Comparison of ENCODE assay signal across 18 cellular contexts in genomic region chr6:36202101-36202500, GRCh38. TPM values are rescaled to one million over a fixed set of nuclear protein-coding genes. Genes with fewer than 3 reads are reported as not detected.
DNase-seq lines count a peak whose midpoint lies in the region; ATAC-seq and TF ChIP-seq lines count a peak whose summit lies in the region.
"Had no signal": no experiment of that assay in that cellular context is flagged by ENCODE, and none has a peak within 500 bp of the region (broad histone marks: within the 10 kb centered on the region; RNA-seq: fewer than 3 reads in every experiment).

No MANE protein-coding gene starts in this region.

- DNase-seq in activated T-cell treated with anti-CD3 and anti-CD28 coated beads, Interleukin-2, amount 50 U/mL, for 72 hours, result no peak
- no peak for DNase-seq in activated T-cell treated with anti-CD3 and anti-CD28 coated beads, Interleukin-2, amount 50 U/mL, for 1 hour
- DNase-seq in CD8-positive, alpha-beta memory T cell, result no peak
- no peak for DNase-seq in T-helper 17 cell
- no peak for DNase-seq in ovary
- DNase-seq in activated CD4-positive, alpha-beta T cell treated with anti-CD3 and anti-CD28 coated beads, Interleukin-2, amount 10 ng/mL, durations not matched to agents 7 days and 5 days, result no peak
- DNase-seq: 8988T, BE2C, KBM-7, NCI-H1417 treated with DMSO at 0.1 percent for 48 hours, NCI-H187 treated with DMSO at 0.1 percent for 48 hours, NCI-H226, NCI-H524 had no signal

- peaks cover 0 to 2% of the 10 kb centered on the region in 2 donors for H3K9me3 Mint-ChIP-seq in activated T-cell treated with anti-CD3 and anti-CD28 coated beads, Interleukin-2, amount 50 U/mL, for 72 hours
- H3K9me3 Mint-ChIP-seq in CD8-positive, alpha-beta memory T cell, result no peaks in the 10 kb centered on the region
- H3K9me3 Mint-ChIP-seq in activated CD4-positive, alpha-beta T cell treated with anti-CD3 and anti-CD28 coated beads, Interleukin-2, amount 10 ng/mL, durations not matched to agents 7 days and 5 days, result peaks cover 15% of the 10 kb centered on the region

- CTCF ChIA-PET in CD8-positive, alpha-beta memory T cell (lab: Charles Lee), result interaction anchor here (2.7 kb wide), 1 partner anchor 173 kb away, joined by 10 read pairs; the partner anchor contains the start of gene MAPK14
- CTCF ChIA-PET in activated CD4-positive, alpha-beta T cell treated with anti-CD3 and anti-CD28 coated beads, Interleukin-2, amount 10 ng/mL, durations not matched to agents 7 days and 5 days (lab: Charles Lee), result no interaction called here

- peaks cover 82% of the 10 kb centered on the region for H3K79me2 ChIP-seq in neural cell (replicated peaks; ENCODE audit: insufficient read depth, low read length)

- no peaks in the 10 kb centered on the region for H3K9me3 ChIP-seq in CD8-positive, alpha-beta memory T cell (ENCODE audit: low read length)
- no peaks in the 10 kb centered on the region for H3K9me3 ChIP-seq in T-helper 17 cell (ENCODE audit: control insufficient read depth, low read length, poor library complexity, severe bottlenecking)
- H3K9me3 ChIP-seq in neural cell (ENCODE audit: low read length), result no peaks in the 10 kb centered on the region
- H3K9me3 ChIP-seq in ovary, result no peaks in the 10 kb centered on the region
- H3K9me3 ChIP-seq: SJSA1 had no signal

- no peak for TF ChIP-seq RAD21 in neural cell (conservative IDR thresholded peaks at IDR 0.05)

- H3K36me3 Mint-ChIP-seq in activated T-cell treated with anti-CD3 and anti-CD28 coated beads, Interleukin-2, amount 50 U/mL, for 72 hours (ENCODE audit: insufficient read depth in 2 of 2), result peaks cover 11 to 32% of the 10 kb centered on the region in 2 donors
- H3K36me3 Mint-ChIP-seq in CD8-positive, alpha-beta memory T cell, result peaks cover 0 to 50% (median 20%) of the 10 kb centered on the region in 3 donors
- peaks cover 20% of the 10 kb centered on the region for H3K36me3 Mint-ChIP-seq in T-helper 17 cell (ENCODE audit: low read depth)
- peaks cover 71% of the 10 kb centered on the region for H3K36me3 Mint-ChIP-seq in activated CD4-positive, alpha-beta T cell treated with anti-CD3 and anti-CD28 coated beads, Interleukin-2, amount 10 ng/mL, durations not matched to agents 7 days and 5 days (ENCODE audit: low read depth)

- H3K27ac Mint-ChIP-seq in activated T-cell treated with anti-CD3 and anti-CD28 coated beads, Interleukin-2, amount 50 U/mL, for 72 hours, result peak overlapping the region; percentile 32
- H3K27ac Mint-ChIP-seq in CD8-positive, alpha-beta memory T cell, result peak overlapping the region in 2 of 8 donors; percentile 2 to 8
- H3K27ac Mint-ChIP-seq in T-helper 17 cell, result no peak overlapping the region
- H3K27ac Mint-ChIP-seq in activated CD4-positive, alpha-beta T cell treated with anti-CD3 and anti-CD28 coated beads, Interleukin-2, amount 10 ng/mL, durations not matched to agents 7 days and 5 days, result no peak overlapping the region

- TF ChIP-seq CTCF in neural cell (IDR thresholded peaks at IDR 0.05; ENCODE audit: poor library complexity, severe bottlenecking) (no peak), ovary (IDR thresholded peaks at IDR 0.05) (no peak)

- no peak for TF ChIP-seq EP300 in neural cell (conservative IDR thresholded peaks at IDR 0.05; ENCODE audit: poor library complexity, severe bottlenecking)
- TF ChIP-seq EP300 in ovary (IDR thresholded peaks at IDR 0.05), result no peak

- no peak overlapping the region for H3K4me3 Mint-ChIP-seq in activated T-cell treated with anti-CD3 and anti-CD28 coated beads, Interleukin-2, amount 50 U/mL, for 72 hours
- peak overlapping the region in 4 of 7 donors; percentile 10 to 70 (median 36) for H3K4me3 Mint-ChIP-seq in CD8-positive, alpha-beta memory T cell
- peak overlapping the region; percentile 76 for H3K4me3 Mint-ChIP-seq in T-helper 17 cell
- no peak overlapping the region for H3K4me3 Mint-ChIP-seq in activated CD4-positive, alpha-beta T cell treated with anti-CD3 and anti-CD28 coated beads, Interleukin-2, amount 10 ng/mL, durations not matched to agents 7 days and 5 days

- peak overlapping the region; percentile 29 for H3K4me3 ChIP-seq in CD8-positive, alpha-beta memory T cell (ENCODE audit: low read length)
- H3K4me3 ChIP-seq in neural cell (ENCODE audit: low read length) (peak overlapping the region; percentile 39), ovary (no peak overlapping the region)
- H3K4me3 ChIP-seq: SJSA1 had no signal

- no peak for TF ChIP-seq POLR2A in ovary (IDR thresholded peaks at IDR 0.05)

- H3K4me2 ChIP-seq in neural cell (ENCODE audit: low read length), result no peak overlapping the region

- no peak overlapping the region for H3K9ac ChIP-seq in neural cell (ENCODE audit: low read length)

- intact Hi-C loops in ovary (cut with DNase I), result no loop called here

- H3K27me3 Mint-ChIP-seq in activated T-cell treated with anti-CD3 and anti-CD28 coated beads, Interleukin-2, amount 50 U/mL, for 72 hours (ENCODE audit: low read depth), result no peaks in the 10 kb centered on the region
- H3K27me3 Mint-ChIP-seq in CD8-positive, alpha-beta memory T cell, result no peaks in the 10 kb centered on the region
- H3K27me3 Mint-ChIP-seq in T-helper 17 cell, result no peaks in the 10 kb centered on the region
- peaks cover 3% of the 10 kb centered on the region for H3K27me3 Mint-ChIP-seq in activated CD4-positive, alpha-beta T cell treated with anti-CD3 and anti-CD28 coated beads, Interleukin-2, amount 10 ng/mL, durations not matched to agents 7 days and 5 days

- H3F3A ChIP-seq in neural cell (ENCODE audit: insufficient read depth, low read length, poor library complexity, severe bottlenecking), result no peaks in the 10 kb centered on the region

- H2AFZ ChIP-seq in neural cell (ENCODE audit: low read depth, low read length), result no peak overlapping the region

- POLR2A ChIA-PET in CD8-positive, alpha-beta memory T cell (lab: Charles Lee), result no interaction called here
- POLR2A ChIA-PET in activated CD4-positive, alpha-beta T cell treated with anti-CD3 and anti-CD28 coated beads, Interleukin-2, amount 10 ng/mL, durations not matched to agents 7 days and 5 days (lab: Charles Lee), result no interaction called here

- peaks cover 17% of the 10 kb centered on the region for H3K36me3 ChIP-seq in CD8-positive, alpha-beta memory T cell (ENCODE audit: insufficient read depth, low read length)
- peaks cover 36% of the 10 kb centered on the region for H3K36me3 ChIP-seq in neural cell (ENCODE audit: insufficient read depth, low read length)
- H3K36me3 ChIP-seq in ovary, result no peaks in the 10 kb centered on the region

- peaks cover 64% of the 10 kb centered on the region for H3K4me1 Mint-ChIP-seq in activated T-cell treated with anti-CD3 and anti-CD28 coated beads, Interleukin-2, amount 50 U/mL, for 72 hours (ENCODE audit: low read depth)
- H3K4me1 Mint-ChIP-seq in CD8-positive, alpha-beta memory T cell, result peaks cover 81 to 100% (median 89%) of the 10 kb centered on the region in 3 donors
- peaks cover 61% of the 10 kb centered on the region for H3K4me1 Mint-ChIP-seq in T-helper 17 cell
- H3K4me1 Mint-ChIP-seq in activated CD4-positive, alpha-beta T cell treated with anti-CD3 and anti-CD28 coated beads, Interleukin-2, amount 10 ng/mL, durations not matched to agents 7 days and 5 days, result peaks cover 65% of the 10 kb centered on the region

- H4K20me1 ChIP-seq in neural cell (ENCODE audit: insufficient read depth), result no peaks in the 10 kb centered on the region

- no peaks in the 10 kb centered on the region for H3K9me2 ChIP-seq in neural cell (ENCODE audit: insufficient read depth, low read length)

- H3K4me1 ChIP-seq in CD8-positive, alpha-beta memory T cell (ENCODE audit: insufficient read depth, low read length), result peaks cover 60% of the 10 kb centered on the region
- H3K4me1 ChIP-seq in ovary (ENCODE audit: insufficient read depth), result peaks cover 16% of the 10 kb centered on the region
- H3K4me1 ChIP-seq: BE2C had no signal

- no peaks in the 10 kb centered on the region for H3K27me3 ChIP-seq in CD8-positive, alpha-beta memory T cell (ENCODE audit: insufficient read depth, low read length, poor library complexity, severe bottlenecking)
- no peaks in the 10 kb centered on the region for H3K27me3 ChIP-seq in neural cell (ENCODE audit: insufficient read depth, low read depth, low read length)
- no peaks in the 10 kb centered on the region for H3K27me3 ChIP-seq in ovary
- H3K27me3 ChIP-seq: BE2C, SJSA1 had no signal

- no peak overlapping the region for H3K27ac ChIP-seq in CD8-positive, alpha-beta memory T cell (ENCODE audit: low read depth, low read length)
- no peak overlapping the region for H3K27ac ChIP-seq in neural cell (ENCODE audit: low read length)
- H3K27ac ChIP-seq in ovary, result no peak overlapping the region
- H3K27ac ChIP-seq: SJSA1 had no signal

- 93 to 96% (median 96%) methylated on average over 4 of the region's 4 CpGs for WGBS in ovary, 3 donors

- ATAC-seq in activated T-cell treated with anti-CD3 and anti-CD28 coated beads, Interleukin-2, amount 50 U/mL, for 72 hours (replicated peaks in 1 of 2), result no peak
- ATAC-seq in T-helper 17 cell (no peak), GM19351 (IDR thresholded peaks at IDR 0.05; ENCODE audit: unreplicated experiment) (no peak)
- ATAC-seq: HepG2, Panc1 had no signal

TF ChIP-seq in neural cell, 6 proteins besides CTCF, POLR2A, EP300 and RAD21 (continues in another document):
- no peak for TF ChIP-seq TAF1 (IDR thresholded peaks at IDR 0.05; ENCODE audit: low read depth)

RNA-seq across cellular contexts. Expression of gene BRPF3, which starts 5.6 kb away (rescaled TPM):
- 10 to 100 TPM; 24.4 to 26.8 TPM for total RNA-seq in activated T-cell treated with anti-CD3 and anti-CD28 coated beads, Interleukin-2, amount 50 U/mL, for 72 hours
- 10 to 100 TPM; 22.4 to 26.4 TPM for total RNA-seq in CD8-positive, alpha-beta memory T cell
- polyA plus RNA-seq in CD8-positive, alpha-beta memory T cell, result 8.4 TPM
- total RNA-seq in T-helper 17 cell (10 to 100 TPM; 27.6 to 30.6 TPM), ovary (10 to 100 TPM; 15.7 to 34.5 (median 31.0) TPM)
- polyA plus RNA-seq in neural cell (10.1 and 12.6 TPM in 2 replicates), ovary (10 to 100 TPM; 18.2 to 30.3 TPM)
- 37.3 and 42.7 TPM in 2 replicates for polyA minus RNA-seq in neural cell
- 10 to 100 TPM; 18.5 to 24.1 TPM for total RNA-seq in activated CD4-positive, alpha-beta T cell treated with anti-CD3 and anti-CD28 coated beads, Interleukin-2, amount 10 ng/mL, durations not matched to agents 7 days and 5 days

Comparison
In these comparisons a context has a peak if more than half of its experiments do, and no peak if none do; other contexts are left out.
1. H3K4me3 Mint-ChIP-seq: peak in CD8-positive, alpha-beta memory T cell (4 of 7) and T-helper 17 cell (single experiment); none in activated T-cell treated with anti-CD3 and anti-CD28 coated beads, Interleukin-2, amount 50 U/mL, for 72 hours (0 of 2) and activated CD4-positive, alpha-beta T cell treated with anti-CD3 and anti-CD28 coated beads, Interleukin-2, amount 10 ng/mL, durations not matched to agents 7 days and 5 days (single experiment).